21 cellular contexts compared by ENCODE assay signal in genomic region chr7:158094046-158094445, GRCh38.
A peak's percentile ranks its signal among the peaks of the same experiment; 100 is the strongest.
DNase-seq lines count a peak whose midpoint lies in the region; ATAC-seq and TF ChIP-seq lines count a peak whose summit lies in the region.
"Had no signal": no experiment of that assay in that cellular context is flagged by ENCODE, and none has a peak within 500 bp of the region (broad histone marks: within the 10 kb centered on the region; RNA-seq: fewer than 3 reads in every experiment).

No MANE protein-coding gene starts in this region.

- H3K27me3 ChIP-seq in spleen (replicated peaks in 1 of 7) (peaks cover 0 to 8% (median 0%) of the 10 kb centered on the region in 7 donors), SJCRH30 (peaks cover 6% of the 10 kb centered on the region; the same call in 1 of the 2 replicates)
- H3K27me3 ChIP-seq: BLaER1 treated with 17β-estradiol and CSF1 and Interleukin-3, amounts not matched to agents 10 nM and 100 nM had no signal

- intact Hi-C loops in Right ventricle myocardium superior (cut with DNase I) = no loop called here
- intact Hi-C loops in Right ventricle myocardium inferior (cut with DNase I) = no loop called here
- intact Hi-C loops in spleen (cut with DNase I; ENCODE audit: low total_unique reads) = no loop called here

- no peaks in the 10 kb centered on the region for H3K36me3 ChIP-seq in spleen
- H3K36me3 ChIP-seq in SJCRH30 = no peaks in the 10 kb centered on the region
- H3K36me3 ChIP-seq: BLaER1 treated with 17β-estradiol and CSF1 and Interleukin-3, amounts not matched to agents 10 nM and 100 nM; HAP-1 had no signal

- TF ChIP-seq POLR2A in spleen (IDR thresholded peaks at IDR 0.05) = no peak

- H3K27ac ChIP-seq in spleen (no peak overlapping the region), SJCRH30 (no peak overlapping the region)
- H3K27ac ChIP-seq: BLaER1 treated with 17β-estradiol and CSF1 and Interleukin-3, amounts not matched to agents 10 nM and 100 nM; GM23248 had no signal

- no peaks in the 10 kb centered on the region for H3K4me1 ChIP-seq in spleen
- H3K4me1 ChIP-seq in SJCRH30 = no peaks in the 10 kb centered on the region
- H3K4me1 ChIP-seq: HAP-1 had no signal

- H3K4me3 ChIP-seq in spleen = no peak overlapping the region
- no peak overlapping the region for H3K4me3 ChIP-seq in SJCRH30
- H3K4me3 ChIP-seq: BLaER1 treated with 17β-estradiol and CSF1 and Interleukin-3, amounts not matched to agents 10 nM and 100 nM; GM12878; GM23248; HAP-1 had no signal

- H3K27me3 Mint-ChIP-seq in osteocyte (ENCODE audit: unreplicated experiment) (no peaks in the 10 kb centered on the region), T-helper 17 cell (peaks cover 5% of the 10 kb centered on the region)
- H3K27me3 Mint-ChIP-seq: B cell; CD4-positive, CD25-positive, alpha-beta regulatory T cell had no signal

- ATAC-seq in Right ventricle myocardium superior (ENCODE audit: poor library complexity) = no peak
- no peak for ATAC-seq in Right ventricle myocardium inferior
- ATAC-seq in T-helper 17 cell = no peak
- ATAC-seq: GM12878 had no signal

- TF ChIP-seq CTCF in osteocyte (IDR thresholded peaks at IDR 0.05) = no peak
- no peak for TF ChIP-seq CTCF in spleen (IDR thresholded peaks at IDR 0.05 in 8 of 11, conservative IDR thresholded peaks at IDR 0.05 in 3 of 11)

- no peaks in the 10 kb centered on the region for H3K4me1 Mint-ChIP-seq in osteocyte (ENCODE audit: unreplicated experiment)
- no peaks in the 10 kb centered on the region for H3K4me1 Mint-ChIP-seq in T-helper 17 cell
- H3K4me1 Mint-ChIP-seq: B cell; CD4-positive, CD25-positive, alpha-beta regulatory T cell; CD8-positive, alpha-beta memory T cell had no signal

- H3K9me3 ChIP-seq in spleen (peaks cover 0 to 7% (median 0%) of the 10 kb centered on the region in 8 donors), SJCRH30 (replicated peaks) (no peaks in the 10 kb centered on the region; the same call in 1 of the 2 replicates), T-helper 17 cell (ENCODE audit: control insufficient read depth, low read length, poor library complexity, severe bottlenecking) (no peaks in the 10 kb centered on the region)
- H3K9me3 ChIP-seq: HAP-1 had no signal

- no peak overlapping the region for H3K27ac Mint-ChIP-seq in osteocyte (ENCODE audit: unreplicated experiment)
- H3K27ac Mint-ChIP-seq in T-helper 17 cell = no peak overlapping the region
- H3K27ac Mint-ChIP-seq: B cell; CD8-positive, alpha-beta memory T cell had no signal

- H3K9me3 Mint-ChIP-seq in osteocyte (ENCODE audit: unreplicated experiment) = peaks cover 36% of the 10 kb centered on the region

- H3K36me3 Mint-ChIP-seq in osteocyte (ENCODE audit: unreplicated experiment) (no peaks in the 10 kb centered on the region), T-helper 17 cell (ENCODE audit: low read depth) (peaks cover 2% of the 10 kb centered on the region)
- H3K36me3 Mint-ChIP-seq: CD4-positive, CD25-positive, alpha-beta regulatory T cell; CD8-positive, alpha-beta memory T cell had no signal

- 85 to 95% (median 91%) methylated on average over 10 of the region's 10 CpGs for WGBS in spleen, 5 donors

- H3K4me3 Mint-ChIP-seq in osteocyte (ENCODE audit: unreplicated experiment) = no peak overlapping the region
- H3K4me3 Mint-ChIP-seq in T-helper 17 cell = no peak overlapping the region
- H3K4me3 Mint-ChIP-seq: B cell; CD4-positive, CD25-positive, alpha-beta regulatory T cell; CD8-positive, alpha-beta memory T cell had no signal

- DNase-seq in Right ventricle myocardium superior = peak; percentile 10
- DNase-seq in Right ventricle myocardium inferior (ENCODE audit: missing footprints) = no peak
- DNase-seq in islet precursor cell = peak; percentile 31
- peak; percentile 76 for DNase-seq in osteocyte (ENCODE audit: extremely low spot score, unreplicated experiment)
- DNase-seq in spleen = peak; percentile 41
- DNase-seq in Ammon's horn (ENCODE audit: low spot score) = no peak
- no peak for DNase-seq in SJCRH30
- no peak for DNase-seq in T-helper 17 cell
- DNase-seq: 8988T; CD4-positive, CD25-positive, alpha-beta regulatory T cell; CD8-positive, alpha-beta memory T cell; COR-L47; DMS 273 treated with DMSO at 0.1 percent for 48 hours; DMS53; DND-41; EL; GM23248 had no signal

Comparison
In these comparisons a context has a peak if more than half of its experiments do, and no peak if none do; other contexts are left out.
1. DNase-seq: peak in Right ventricle myocardium superior (single experiment), islet precursor cell (single experiment), osteocyte (single experiment) and spleen (single experiment); none in Right ventricle myocardium inferior (single experiment), Ammon's horn (single experiment), SJCRH30 (0 of 2) and T-helper 17 cell (0 of 3).